ENCODE assay signal across 1 cellular context in genomic region chr9:121206516-121207370, GRCh38.
TF ChIP-seq lines count a peak whose summit lies in the region.

No MANE protein-coding gene starts in this region.

TF ChIP-seq in GM12878, 131 proteins besides CTCF, POLR2A, EP300 and RAD21 (continued from another document):
- no peak for TF ChIP-seq ATF2 (IDR thresholded peaks at IDR 0.05; ENCODE audit: low read length)
- TF ChIP-seq SUPT20H (IDR thresholded peaks at IDR 0.05; ENCODE audit: borderline replicate concordance, control insufficient read depth, low read depth, low read length): no peak
- TF ChIP-seq RELA (IDR thresholded peaks at IDR 0.05; ENCODE audit: borderline replicate concordance, partially characterized antibody): no peak
- no peak for TF ChIP-seq STAT1 (conservative IDR thresholded peaks at IDR 0.05)
- no peak for TF ChIP-seq ZNF274 (IDR thresholded peaks at IDR 0.05; ENCODE audit: insufficient read depth, insufficient read length)
- no peak for TF ChIP-seq RFX5 (IDR thresholded peaks at IDR 0.05; ENCODE audit: low read depth, low read length)
- no peak for TF ChIP-seq SMC3 (IDR thresholded peaks at IDR 0.05; ENCODE audit: borderline replicate concordance, low read length)
- TF ChIP-seq SREBF2 (IDR thresholded peaks at IDR 0.05; ENCODE audit: low read length): no peak
- TF ChIP-seq USF1 (IDR thresholded peaks at IDR 0.05; ENCODE audit: borderline replicate concordance, extremely low read length, insufficient read depth, low read depth, low read length): no peak
- TF ChIP-seq MEF2A (IDR thresholded peaks at IDR 0.05; ENCODE audit: insufficient read depth, low read depth, low read length): no peak
- TF ChIP-seq BMI1 (IDR thresholded peaks at IDR 0.05; ENCODE audit: borderline replicate concordance): no peak
- TF ChIP-seq, protein P1, sequence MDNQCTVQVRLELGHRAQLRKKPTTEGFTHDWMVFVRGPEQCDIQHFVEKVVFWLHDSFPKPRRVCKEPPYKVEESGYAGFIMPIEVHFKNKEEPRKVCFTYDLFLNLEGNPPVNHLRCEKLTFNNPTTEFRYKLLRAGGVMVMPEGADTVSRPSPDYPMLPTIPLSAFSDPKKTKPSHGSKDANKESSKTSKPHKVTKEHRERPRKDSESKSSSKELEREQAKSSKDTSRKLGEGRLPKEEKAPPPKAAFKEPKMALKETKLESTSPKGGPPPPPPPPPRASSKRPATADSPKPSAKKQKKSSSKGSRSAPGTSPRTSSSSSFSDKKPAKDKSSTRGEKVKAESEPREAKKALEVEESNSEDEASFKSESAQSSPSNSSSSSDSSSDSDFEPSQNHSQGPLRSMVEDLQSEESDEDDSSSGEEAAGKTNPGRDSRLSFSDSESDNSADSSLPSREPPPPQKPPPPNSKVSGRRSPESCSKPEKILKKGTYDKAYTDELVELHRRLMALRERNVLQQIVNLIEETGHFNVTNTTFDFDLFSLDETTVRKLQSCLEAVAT (IDR thresholded peaks at IDR 0.05): no peak
- TF ChIP-seq POU2F2 (IDR thresholded peaks at IDR 0.05; ENCODE audit: borderline replicate concordance, low read depth, low read length): no peak
- no peak for TF ChIP-seq RBBP5 (conservative IDR thresholded peaks at IDR 0.05)
- TF ChIP-seq BHLHE40 (IDR thresholded peaks at IDR 0.05; ENCODE audit: borderline replicate concordance in 1 of 2, low read depth in 2 of 2, low read length in 1 of 2): peak in 1 of 2 experiments; percentile 71; a peak in 3 of 4 replicates
- TF ChIP-seq ZBED1 (IDR thresholded peaks at IDR 0.05; ENCODE audit: borderline replicate concordance): no peak
- TF ChIP-seq SIX5 (IDR thresholded peaks at IDR 0.05; ENCODE audit: low read depth, low read length, severe bottlenecking): no peak
- TF ChIP-seq ZNF384 (IDR thresholded peaks at IDR 0.05; ENCODE audit: borderline replicate concordance, low read depth, low read length): peak; percentile 27
- TF ChIP-seq, protein P2, sequence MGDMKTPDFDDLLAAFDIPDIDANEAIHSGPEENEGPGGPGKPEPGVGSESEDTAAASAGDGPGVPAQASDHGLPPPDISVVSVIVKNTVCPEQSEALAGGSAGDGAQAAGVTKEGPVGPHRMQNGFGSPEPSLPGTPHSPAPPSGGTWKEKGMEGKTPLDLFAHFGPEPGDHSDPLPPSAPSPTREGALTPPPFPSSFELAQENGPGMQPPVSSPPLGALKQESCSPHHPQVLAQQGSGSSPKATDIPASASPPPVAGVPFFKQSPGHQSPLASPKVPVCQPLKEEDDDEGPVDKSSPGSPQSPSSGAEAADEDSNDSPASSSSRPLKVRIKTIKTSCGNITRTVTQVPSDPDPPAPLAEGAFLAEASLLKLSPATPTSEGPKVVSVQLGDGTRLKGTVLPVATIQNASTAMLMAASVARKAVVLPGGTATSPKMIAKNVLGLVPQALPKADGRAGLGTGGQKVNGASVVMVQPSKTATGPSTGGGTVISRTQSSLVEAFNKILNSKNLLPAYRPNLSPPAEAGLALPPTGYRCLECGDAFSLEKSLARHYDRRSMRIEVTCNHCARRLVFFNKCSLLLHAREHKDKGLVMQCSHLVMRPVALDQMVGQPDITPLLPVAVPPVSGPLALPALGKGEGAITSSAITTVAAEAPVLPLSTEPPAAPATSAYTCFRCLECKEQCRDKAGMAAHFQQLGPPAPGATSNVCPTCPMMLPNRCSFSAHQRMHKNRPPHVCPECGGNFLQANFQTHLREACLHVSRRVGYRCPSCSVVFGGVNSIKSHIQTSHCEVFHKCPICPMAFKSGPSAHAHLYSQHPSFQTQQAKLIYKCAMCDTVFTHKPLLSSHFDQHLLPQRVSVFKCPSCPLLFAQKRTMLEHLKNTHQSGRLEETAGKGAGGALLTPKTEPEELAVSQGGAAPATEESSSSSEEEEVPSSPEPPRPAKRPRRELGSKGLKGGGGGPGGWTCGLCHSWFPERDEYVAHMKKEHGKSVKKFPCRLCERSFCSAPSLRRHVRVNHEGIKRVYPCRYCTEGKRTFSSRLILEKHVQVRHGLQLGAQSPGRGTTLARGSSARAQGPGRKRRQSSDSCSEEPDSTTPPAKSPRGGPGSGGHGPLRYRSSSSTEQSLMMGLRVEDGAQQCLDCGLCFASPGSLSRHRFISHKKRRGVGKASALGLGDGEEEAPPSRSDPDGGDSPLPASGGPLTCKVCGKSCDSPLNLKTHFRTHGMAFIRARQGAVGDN (IDR thresholded peaks at IDR 0.05): no peak
- TF ChIP-seq, protein P3, sequence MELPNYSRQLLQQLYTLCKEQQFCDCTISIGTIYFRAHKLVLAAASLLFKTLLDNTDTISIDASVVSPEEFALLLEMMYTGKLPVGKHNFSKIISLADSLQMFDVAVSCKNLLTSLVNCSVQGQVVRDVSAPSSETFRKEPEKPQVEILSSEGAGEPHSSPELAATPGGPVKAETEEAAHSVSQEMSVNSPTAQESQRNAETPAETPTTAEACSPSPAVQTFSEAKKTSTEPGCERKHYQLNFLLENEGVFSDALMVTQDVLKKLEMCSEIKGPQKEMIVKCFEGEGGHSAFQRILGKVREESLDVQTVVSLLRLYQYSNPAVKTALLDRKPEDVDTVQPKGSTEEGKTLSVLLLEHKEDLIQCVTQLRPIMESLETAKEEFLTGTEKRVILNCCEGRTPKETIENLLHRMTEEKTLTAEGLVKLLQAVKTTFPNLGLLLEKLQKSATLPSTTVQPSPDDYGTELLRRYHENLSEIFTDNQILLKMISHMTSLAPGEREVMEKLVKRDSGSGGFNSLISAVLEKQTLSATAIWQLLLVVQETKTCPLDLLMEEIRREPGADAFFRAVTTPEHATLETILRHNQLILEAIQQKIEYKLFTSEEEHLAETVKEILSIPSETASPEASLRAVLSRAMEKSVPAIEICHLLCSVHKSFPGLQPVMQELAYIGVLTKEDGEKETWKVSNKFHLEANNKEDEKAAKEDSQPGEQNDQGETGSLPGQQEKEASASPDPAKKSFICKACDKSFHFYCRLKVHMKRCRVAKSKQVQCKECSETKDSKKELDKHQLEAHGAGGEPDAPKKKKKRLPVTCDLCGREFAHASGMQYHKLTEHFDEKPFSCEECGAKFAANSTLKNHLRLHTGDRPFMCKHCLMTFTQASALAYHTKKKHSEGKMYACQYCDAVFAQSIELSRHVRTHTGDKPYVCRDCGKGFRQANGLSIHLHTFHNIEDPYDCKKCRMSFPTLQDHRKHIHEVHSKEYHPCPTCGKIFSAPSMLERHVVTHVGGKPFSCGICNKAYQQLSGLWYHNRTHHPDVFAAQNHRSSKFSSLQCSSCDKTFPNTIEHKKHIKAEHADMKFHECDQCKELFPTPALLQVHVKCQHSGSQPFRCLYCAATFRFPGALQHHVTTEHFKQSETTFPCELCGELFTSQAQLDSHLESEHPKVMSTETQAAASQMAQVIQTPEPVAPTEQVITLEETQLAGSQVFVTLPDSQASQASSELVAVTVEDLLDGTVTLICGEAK (IDR thresholded peaks at IDR 0.05; ENCODE audit: borderline replicate concordance): no peak
- TF ChIP-seq, protein P4, sequence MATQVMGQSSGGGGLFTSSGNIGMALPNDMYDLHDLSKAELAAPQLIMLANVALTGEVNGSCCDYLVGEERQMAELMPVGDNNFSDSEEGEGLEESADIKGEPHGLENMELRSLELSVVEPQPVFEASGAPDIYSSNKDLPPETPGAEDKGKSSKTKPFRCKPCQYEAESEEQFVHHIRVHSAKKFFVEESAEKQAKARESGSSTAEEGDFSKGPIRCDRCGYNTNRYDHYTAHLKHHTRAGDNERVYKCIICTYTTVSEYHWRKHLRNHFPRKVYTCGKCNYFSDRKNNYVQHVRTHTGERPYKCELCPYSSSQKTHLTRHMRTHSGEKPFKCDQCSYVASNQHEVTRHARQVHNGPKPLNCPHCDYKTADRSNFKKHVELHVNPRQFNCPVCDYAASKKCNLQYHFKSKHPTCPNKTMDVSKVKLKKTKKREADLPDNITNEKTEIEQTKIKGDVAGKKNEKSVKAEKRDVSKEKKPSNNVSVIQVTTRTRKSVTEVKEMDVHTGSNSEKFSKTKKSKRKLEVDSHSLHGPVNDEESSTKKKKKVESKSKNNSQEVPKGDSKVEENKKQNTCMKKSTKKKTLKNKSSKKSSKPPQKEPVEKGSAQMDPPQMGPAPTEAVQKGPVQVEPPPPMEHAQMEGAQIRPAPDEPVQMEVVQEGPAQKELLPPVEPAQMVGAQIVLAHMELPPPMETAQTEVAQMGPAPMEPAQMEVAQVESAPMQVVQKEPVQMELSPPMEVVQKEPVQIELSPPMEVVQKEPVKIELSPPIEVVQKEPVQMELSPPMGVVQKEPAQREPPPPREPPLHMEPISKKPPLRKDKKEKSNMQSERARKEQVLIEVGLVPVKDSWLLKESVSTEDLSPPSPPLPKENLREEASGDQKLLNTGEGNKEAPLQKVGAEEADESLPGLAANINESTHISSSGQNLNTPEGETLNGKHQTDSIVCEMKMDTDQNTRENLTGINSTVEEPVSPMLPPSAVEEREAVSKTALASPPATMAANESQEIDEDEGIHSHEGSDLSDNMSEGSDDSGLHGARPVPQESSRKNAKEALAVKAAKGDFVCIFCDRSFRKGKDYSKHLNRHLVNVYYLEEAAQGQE (IDR thresholded peaks at IDR 0.05; ENCODE audit: low read depth, low read length): no peak
- TF ChIP-seq IRF3 (IDR thresholded peaks at IDR 0.05): no peak
- peak; percentile 14; the same call in 1 of the 2 replicates for TF ChIP-seq JUNB (IDR thresholded peaks at IDR 0.05)
- TF ChIP-seq DPF2 (IDR thresholded peaks at IDR 0.05): no peak
